ENCODE assay signal across 8 cellular contexts in genomic region chr11:65116370-65117205, GRCh38. TPM values are rescaled to one million over a fixed set of nuclear protein-coding genes. Genes with fewer than 3 reads are reported as not detected.
DNase-seq lines count a peak whose midpoint lies in the region; ATAC-seq and TF ChIP-seq lines count a peak whose summit lies in the region.

No MANE protein-coding gene starts in this region.

- intact Hi-C loops in Right ventricle myocardium superior (cut with DNase I) = loop anchor here (10.0 kb wide), 1 partner anchor 272 kb away; the partner anchor contains the start of gene CDC42BPG
- intact Hi-C loops in Right ventricle myocardium inferior (cut with DNase I) = loop anchor here (1.0 kb wide), 1 partner anchor 32 kb away; the partner anchor contains the start of genes CDCA5 and ZFPL1
- intact Hi-C loops in ascending aorta (cut with DNase I) = loop anchor here (1.0 to 10.0 kb wide), 5 partner anchors 20 to 262 kb away; partner anchors contain the start of genes ATG2A, CDCA5, VPS51 and ZFPL1

- H3K9me3 ChIP-seq in SJSA1 (replicated peaks) (no peaks in the 10 kb centered on the region), ascending aorta (no peaks in the 10 kb centered on the region)

- no peak for DNase-seq in Right ventricle myocardium superior
- no peak for DNase-seq in Right ventricle myocardium inferior (ENCODE audit: missing footprints)
- DNase-seq in SJSA1 (ENCODE audit: low read depth in 1 of 2, low spot score in 2 of 2) = peak; percentile 36 to 67
- no peak for DNase-seq in ascending aorta (ENCODE audit: low spot score in 2 of 2)
- DNase-seq in islet precursor cell = peak; percentile 70
- DNase-seq in stimulated activated CD4-positive, alpha-beta T cell treated with anti-CD3 and anti-CD28 coated beads, Interleukin-15, amount 100 ng/mL, for 48 hours (ENCODE audit: low read depth in 2 of 2) = peak; percentile 63 to 64
- DNase-seq in kidney glomerular epithelial cell (lab: John Stamatoyannopoulos, UW) = no peak

- H3K27me3 ChIP-seq in SJSA1 (replicated peaks) (peaks cover 14% of the 10 kb centered on the region), ascending aorta (no peaks in the 10 kb centered on the region)

- peaks cover 61% of the 10 kb centered on the region for H3K36me3 ChIP-seq in SJSA1
- H3K36me3 ChIP-seq in ascending aorta = peaks cover 16 to 43% of the 10 kb centered on the region in 2 donors

- ATAC-seq in Right ventricle myocardium superior (ENCODE audit: poor library complexity) (peak; percentile 4), Right ventricle myocardium inferior (no peak), HG02571 (IDR thresholded peaks at IDR 0.05; ENCODE audit: unreplicated experiment) (no peak)

- peaks cover 33% of the 10 kb centered on the region for H3K4me1 ChIP-seq in SJSA1 (replicated peaks)
- peaks cover 26 to 40% of the 10 kb centered on the region in 2 donors for H3K4me1 ChIP-seq in ascending aorta

- H3K4me3 ChIP-seq in SJSA1 = peak overlapping the region; percentile 66
- H3K4me3 ChIP-seq in ascending aorta = peak overlapping the region; percentile 87 to 97

- no peak for TF ChIP-seq CTCF in ascending aorta (IDR thresholded peaks at IDR 0.05)

- H3K27ac ChIP-seq in SJSA1 (peak overlapping the region; percentile 4), ascending aorta (peak overlapping the region; percentile 71 to 93)

RNA-seq across cellular contexts. Expression of gene ZNHIT2, which starts 0.9 kb away (rescaled TPM):
- 5.7 TPM for total RNA-seq in Right ventricle myocardium superior
- 5.8 TPM for total RNA-seq in Right ventricle myocardium inferior
- 22.8 and 42.1 TPM in 2 replicates for total RNA-seq in SJSA1 (2014; rRNA removed; shearing (Covaris generic))
- 35.3 TPM for total RNA-seq in ascending aorta

RNA-seq across cellular contexts. Expression of gene TM7SF2, which starts 4.9 kb away (rescaled TPM):
- total RNA-seq in Right ventricle myocardium superior = 72.4 TPM
- 53.1 TPM for total RNA-seq in Right ventricle myocardium inferior
- total RNA-seq in SJSA1 (2014; rRNA removed; shearing (Covaris generic)) = 1.5 and 2.4 TPM in 2 replicates
- total RNA-seq in ascending aorta = 10.6 TPM

RNA-seq across cellular contexts. Expression of gene FAU, which starts 5.3 kb away (rescaled TPM):
- 666 TPM for total RNA-seq in Right ventricle myocardium superior
- total RNA-seq in Right ventricle myocardium inferior = 714 TPM
- total RNA-seq in SJSA1 (2014; rRNA removed; shearing (Covaris generic)) = 672 and 1,078 TPM in 2 replicates
- 1,253 TPM for total RNA-seq in ascending aorta

RNA-seq across cellular contexts. Expression of gene MRPL49, which starts 5.5 kb away (rescaled TPM):
- total RNA-seq in Right ventricle myocardium superior = 33.5 TPM
- 35.8 TPM for total RNA-seq in Right ventricle myocardium inferior
- total RNA-seq in SJSA1 (2014; rRNA removed; shearing (Covaris generic)) = 113 and 138 TPM in 2 replicates
- total RNA-seq in ascending aorta = 43.2 TPM

RNA-seq across cellular contexts. Expression of gene SYVN1, which starts 17.7 kb away (rescaled TPM):
- total RNA-seq in Right ventricle myocardium superior = 29.9 TPM
- 27.1 TPM for total RNA-seq in Right ventricle myocardium inferior
- 15.6 and 20.2 TPM in 2 replicates for total RNA-seq in SJSA1 (2014; rRNA removed; shearing (Covaris generic))
- total RNA-seq in ascending aorta = 229 TPM

Comparison
In these comparisons a context has a peak if more than half of its experiments do, and no peak if none do; other contexts are left out.
1. DNase-seq: peak in SJSA1 (2 of 2), islet precursor cell (single experiment) and stimulated activated CD4-positive, alpha-beta T cell treated with anti-CD3 and anti-CD28 coated beads, Interleukin-15, amount 100 ng/mL, for 48 hours (2 of 2); none in Right ventricle myocardium superior (single experiment), Right ventricle myocardium inferior (single experiment), ascending aorta (0 of 2) and kidney glomerular epithelial cell (single experiment).